23 cellular contexts compared by ENCODE assay signal in the genomic region with DNA sequence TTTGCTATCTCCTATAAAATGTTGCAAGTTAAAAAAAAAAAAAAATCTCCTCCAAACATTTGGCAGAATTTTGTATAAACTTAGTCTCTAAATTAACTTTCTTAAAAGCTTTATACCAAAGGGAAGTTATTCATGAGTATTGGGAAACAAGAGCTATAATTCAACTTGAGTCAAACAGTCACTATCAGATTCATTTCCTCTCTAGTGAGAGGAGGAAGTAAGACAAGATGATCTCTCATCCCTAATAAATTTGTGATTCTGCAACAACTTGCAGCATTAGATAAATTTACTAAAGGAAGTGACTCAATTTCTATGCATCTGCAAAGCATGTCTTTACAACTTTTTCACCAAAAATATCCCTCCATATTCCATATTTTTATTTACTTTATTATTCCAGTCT.
DNase-seq lines count a peak whose midpoint lies in the region; ATAC-seq and TF ChIP-seq lines count a peak whose summit lies in the region.
"Had no signal": no experiment of that assay in that cellular context is flagged by ENCODE, and none has a peak within 500 bp of the region (broad histone marks: within the 10 kb centered on the region; RNA-seq: fewer than 3 reads in every experiment).

No MANE protein-coding gene starts in this region.

- peaks cover 5% of the 10 kb centered on the region for H3K4me1 Mint-ChIP-seq in MCF 10A (ENCODE audit: insufficient read depth, unreplicated experiment)
- H3K4me1 Mint-ChIP-seq in activated naive CD8-positive, alpha-beta T cell treated with anti-CD3 and anti-CD28 coated beads, Interleukin-2, amount 50 U/mL, for 24 hours = no peaks in the 10 kb centered on the region
- H3K4me1 Mint-ChIP-seq: CD8-positive, alpha-beta memory T cell; naive thymus-derived CD4-positive, alpha-beta T cell had no signal

- no peaks in the 10 kb centered on the region for H3K9me3 ChIP-seq in breast epithelium
- no peaks in the 10 kb centered on the region for H3K9me3 ChIP-seq in mammary epithelial cell (replicated peaks; ENCODE audit: insufficient read depth, low read length)
- no peaks in the 10 kb centered on the region for H3K9me3 ChIP-seq in smooth muscle cell (replicated peaks; ENCODE audit: low read depth)

- CTCF ChIA-PET in MCF 10A (lab: Yijun Ruan, JAX) = interaction anchor here (0.6 to 1.3 kb wide), 2 partner anchors 9 to 60 kb away, joined by 3 to 6 read pairs; no protein-coding TSS in a partner anchor
- CTCF ChIA-PET in RWPE1 (lab: Yijun Ruan, JAX) = interaction anchor here (0.7 to 0.8 kb wide), 2 partner anchors 26 to 421 kb away, joined by 3 to 11 read pairs; no protein-coding TSS in a partner anchor
- CTCF ChIA-PET in mammary epithelial cell (lab: Charles Lee; ENCODE audit: low non-redundant PET) = interaction anchor here (0.7 kb wide), 1 partner anchor 592 kb away, joined by 4 read pairs; no protein-coding TSS in a partner anchor

- no peak for ATAC-seq in left lobe of liver
- no peak for ATAC-seq in activated naive CD8-positive, alpha-beta T cell treated with anti-CD3 and anti-CD28 coated beads, Interleukin-2, amount 50 U/mL, for 24 hours
- ATAC-seq: HCT116; K562; left colon; naive thymus-derived CD4-positive, alpha-beta T cell had no signal

- H3K9me3 Mint-ChIP-seq in MCF 10A (ENCODE audit: unreplicated experiment) = no peaks in the 10 kb centered on the region
- no peaks in the 10 kb centered on the region for H3K9me3 Mint-ChIP-seq in activated naive CD8-positive, alpha-beta T cell treated with anti-CD3 and anti-CD28 coated beads, Interleukin-2, amount 50 U/mL, for 24 hours
- H3K9me3 Mint-ChIP-seq: dendritic cell treated with granulocyte-macrophage colony-stimulating factor and Interleukin-4, amounts not matched to agents 40 ng/mL and 50 ng/mL, for 4 days; T-helper 1 cell treated with Interleukin-12 subunit alpha and Interleukin-12 subunit beta and Interleukin-4 antibody, amounts not matched to agents 30 μg/mL and 1 μg/mL, for 36 hours had no signal

- H3K9ac ChIP-seq in mammary epithelial cell (ENCODE audit: insufficient read depth, low read length) (no peak overlapping the region), smooth muscle cell (ENCODE audit: low read depth) (no peak overlapping the region)

- H3K4me2 ChIP-seq in mammary epithelial cell (ENCODE audit: insufficient read depth, low read depth, low read length) (no peak overlapping the region), smooth muscle cell (peak overlapping the region; percentile 52)

- H3F3A ChIP-seq in smooth muscle cell (ENCODE audit: low read depth) = no peaks in the 10 kb centered on the region

- dilution Hi-C loops in mammary epithelial cell (cut with HindIII; ENCODE audit: low sequenced_read_pairs) = no loop called here

- in situ Hi-C loops in mammary epithelial cell (cut with MboI; ENCODE audit: low sequenced_read_pairs in 2 of 2) = no loop called here

- no peaks in the 10 kb centered on the region for H3K36me3 Mint-ChIP-seq in MCF 10A (ENCODE audit: insufficient read depth, unreplicated experiment)
- no peaks in the 10 kb centered on the region for H3K36me3 Mint-ChIP-seq in activated naive CD8-positive, alpha-beta T cell treated with anti-CD3 and anti-CD28 coated beads, Interleukin-2, amount 50 U/mL, for 24 hours (ENCODE audit: low read depth)
- H3K36me3 Mint-ChIP-seq: CD8-positive, alpha-beta memory T cell; naive thymus-derived CD4-positive, alpha-beta T cell had no signal

- H3K79me2 ChIP-seq in mammary epithelial cell (ENCODE audit: insufficient read depth, low read length) (no peaks in the 10 kb centered on the region), smooth muscle cell (ENCODE audit: low read depth) (no peaks in the 10 kb centered on the region)

- H3K27me3 Mint-ChIP-seq in MCF 10A (ENCODE audit: insufficient read depth, unreplicated experiment) = no peaks in the 10 kb centered on the region
- no peaks in the 10 kb centered on the region for H3K27me3 Mint-ChIP-seq in activated naive CD8-positive, alpha-beta T cell treated with anti-CD3 and anti-CD28 coated beads, Interleukin-2, amount 50 U/mL, for 24 hours
- H3K27me3 Mint-ChIP-seq: CD8-positive, alpha-beta memory T cell had no signal

- intact Hi-C loops in MCF 10A (cut with micrococcal nuclease) (no loop called here), breast epithelium (cut with DNase I; ENCODE audit: low total_unique reads) (no loop called here), mammary epithelial cell (cut with micrococcal nuclease) (no loop called here)

- TF ChIP-seq CTCF in MCF 10A (IDR thresholded peaks at IDR 0.05; ENCODE audit: unreplicated experiment) (no peak), breast epithelium (IDR thresholded peaks at IDR 0.05) (no peak), RWPE1 (conservative IDR thresholded peaks at IDR 0.05; ENCODE audit: low read depth) (no peak), mammary epithelial cell (conservative IDR thresholded peaks at IDR 0.05 in 1 of 2, IDR thresholded peaks at IDR 0.05 in 1 of 2; ENCODE audit: extremely low read depth in 1 of 2, insufficient read depth in 1 of 2, low read depth in 1 of 2, low read length in 2 of 2) (no peak), smooth muscle cell (IDR thresholded peaks at IDR 0.05; ENCODE audit: borderline replicate concordance, insufficient read depth, poor library complexity, severe bottlenecking) (no peak)

- H3K4me1 ChIP-seq in breast epithelium = no peaks in the 10 kb centered on the region
- no peaks in the 10 kb centered on the region for H3K4me1 ChIP-seq in mammary epithelial cell (ENCODE audit: insufficient read depth, low read length)
- H3K4me1 ChIP-seq in smooth muscle cell (ENCODE audit: low read depth) = peaks cover 11% of the 10 kb centered on the region

- no peaks in the 10 kb centered on the region for H3K36me3 ChIP-seq in breast epithelium
- H3K36me3 ChIP-seq in mammary epithelial cell (ENCODE audit: insufficient read depth, low read length) = no peaks in the 10 kb centered on the region
- H3K36me3 ChIP-seq in smooth muscle cell (ENCODE audit: low read depth) = no peaks in the 10 kb centered on the region

- H3K27ac Mint-ChIP-seq in MCF 10A (ENCODE audit: low read depth, unreplicated experiment) = no peak overlapping the region
- no peak overlapping the region for H3K27ac Mint-ChIP-seq in activated naive CD8-positive, alpha-beta T cell treated with anti-CD3 and anti-CD28 coated beads, Interleukin-2, amount 50 U/mL, for 24 hours
- H3K27ac Mint-ChIP-seq: CD8-positive, alpha-beta memory T cell; dendritic cell treated with granulocyte-macrophage colony-stimulating factor and Interleukin-4, amounts not matched to agents 40 ng/mL and 50 ng/mL, for 4 days; naive thymus-derived CD4-positive, alpha-beta T cell; T-helper 1 cell treated with Interleukin-12 subunit alpha and Interleukin-12 subunit beta and Interleukin-4 antibody, amounts not matched to agents 30 μg/mL and 1 μg/mL, for 36 hours had no signal

- H4K20me1 ChIP-seq in mammary epithelial cell (ENCODE audit: insufficient read depth, low read length) = no peaks in the 10 kb centered on the region
- H4K20me1 ChIP-seq in smooth muscle cell (ENCODE audit: low read depth) = no peaks in the 10 kb centered on the region

- no peaks in the 10 kb centered on the region for H3K27me3 ChIP-seq in breast epithelium
- H3K27me3 ChIP-seq in mammary epithelial cell (ENCODE audit: insufficient read depth, low read length) = no peaks in the 10 kb centered on the region
- H3K27me3 ChIP-seq in smooth muscle cell (ENCODE audit: low read depth) = no peaks in the 10 kb centered on the region

- no peak overlapping the region for H3K4me3 Mint-ChIP-seq in MCF 10A (ENCODE audit: unreplicated experiment)
- H3K4me3 Mint-ChIP-seq in activated naive CD8-positive, alpha-beta T cell treated with anti-CD3 and anti-CD28 coated beads, Interleukin-2, amount 50 U/mL, for 24 hours = no peak overlapping the region
- H3K4me3 Mint-ChIP-seq: CD8-positive, alpha-beta memory T cell; dendritic cell treated with granulocyte-macrophage colony-stimulating factor and Interleukin-4, amounts not matched to agents 40 ng/mL and 50 ng/mL, for 4 days; naive thymus-derived CD4-positive, alpha-beta T cell; T-helper 1 cell treated with Interleukin-12 subunit alpha and Interleukin-12 subunit beta and Interleukin-4 antibody, amounts not matched to agents 30 μg/mL and 1 μg/mL, for 36 hours had no signal

- BruUV-seq in MCF 10A (replicated peaks; lab: Mats Ljungman, UMichigan) = no TSS peak
- BruUV-seq in mammary epithelial cell (replicated peaks; lab: Mats Ljungman, UMichigan) = no TSS peak

- no peak overlapping the region for H3K4me3 ChIP-seq in breast epithelium
- no peak overlapping the region for H3K4me3 ChIP-seq in mammary epithelial cell (replicated peaks in 1 of 3; ENCODE audit: insufficient read depth in 1 of 3, low read depth in 2 of 3, low read length in 3 of 3)
- no peak overlapping the region for H3K4me3 ChIP-seq in smooth muscle cell
- H3K4me3 ChIP-seq: K562 had no signal

- POLR2A ChIA-PET in MCF 10A (lab: Yijun Ruan, JAX) (no interaction called here), RWPE1 (lab: Yijun Ruan, JAX; ENCODE audit: low non-redundant PET) (interaction anchor here (0.7 kb wide), 1 partner anchor 1544 kb away, joined by 4 read pairs; no protein-coding TSS in a partner anchor)

- TF ChIP-seq POLR2A in breast epithelium (IDR thresholded peaks at IDR 0.05) = no peak

- H3K27ac ChIP-seq in breast epithelium (no peak overlapping the region), RWPE1 (no peak overlapping the region), mammary epithelial cell (ENCODE audit: insufficient read depth, low read depth, low read length) (no peak overlapping the region), smooth muscle cell (ENCODE audit: low read depth) (peak overlapping the region; percentile 21)
- H3K27ac ChIP-seq: 22Rv1, VCaP had no signal

- H2AFZ ChIP-seq in mammary epithelial cell (ENCODE audit: low read depth, low read length) (no peak overlapping the region), smooth muscle cell (ENCODE audit: low read depth) (peak overlapping the region; percentile 44)

- DNase-seq in MCF 10A (ENCODE audit: unreplicated experiment) (peak; percentile 6), breast epithelium (ENCODE audit: low spot score in 2 of 2) (no peak), RWPE1 (ENCODE audit: low spot score) (peak; percentile 4), mammary epithelial cell (peak; percentile 27), smooth muscle cell (lab: John Stamatoyannopoulos, UW; ENCODE audit: unreplicated experiment) (no peak), left lobe of liver (ENCODE audit: low spot score) (no peak), NCI-H2171 (lab: John Stamatoyannopoulos, UW) (no peak)
- no peak for DNase-seq in activated naive CD8-positive, alpha-beta T cell treated with anti-CD3 and anti-CD28 coated beads, Interleukin-2, amount 50 U/mL, for 24 hours
- DNase-seq: activated CD4-positive, alpha-beta T cell treated with anti-CD3 and anti-CD28 coated beads for 48 hours; activated naive CD4-positive, alpha-beta T cell; activated T-cell treated with anti-CD3 and anti-CD28 coated beads, Interleukin-2, amount 50 U/mL, for 48 hours; CD8-positive, alpha-beta memory T cell; left colon; naive thymus-derived CD4-positive, alpha-beta T cell; NCI-H1694 treated with DMSO at 0.1 percent for 48 hours; retina; SHP77 treated with DMSO at 0.1 percent for 48 hours had no signal

Comparison
In these comparisons a context has a peak if more than half of its experiments do, and no peak if none do; other contexts are left out.
1. DNase-seq: peak in MCF 10A (single experiment), RWPE1 (single experiment) and mammary epithelial cell (single experiment); none in breast epithelium (0 of 2), smooth muscle cell (single experiment), left lobe of liver (single experiment), NCI-H2171 (single experiment) and activated naive CD8-positive, alpha-beta T cell treated with anti-CD3 and anti-CD28 coated beads, Interleukin-2, amount 50 U/mL, for 24 hours (single experiment).